Comparison of ENCODE assay signal across 8 cellular contexts in the genomic region with DNA sequence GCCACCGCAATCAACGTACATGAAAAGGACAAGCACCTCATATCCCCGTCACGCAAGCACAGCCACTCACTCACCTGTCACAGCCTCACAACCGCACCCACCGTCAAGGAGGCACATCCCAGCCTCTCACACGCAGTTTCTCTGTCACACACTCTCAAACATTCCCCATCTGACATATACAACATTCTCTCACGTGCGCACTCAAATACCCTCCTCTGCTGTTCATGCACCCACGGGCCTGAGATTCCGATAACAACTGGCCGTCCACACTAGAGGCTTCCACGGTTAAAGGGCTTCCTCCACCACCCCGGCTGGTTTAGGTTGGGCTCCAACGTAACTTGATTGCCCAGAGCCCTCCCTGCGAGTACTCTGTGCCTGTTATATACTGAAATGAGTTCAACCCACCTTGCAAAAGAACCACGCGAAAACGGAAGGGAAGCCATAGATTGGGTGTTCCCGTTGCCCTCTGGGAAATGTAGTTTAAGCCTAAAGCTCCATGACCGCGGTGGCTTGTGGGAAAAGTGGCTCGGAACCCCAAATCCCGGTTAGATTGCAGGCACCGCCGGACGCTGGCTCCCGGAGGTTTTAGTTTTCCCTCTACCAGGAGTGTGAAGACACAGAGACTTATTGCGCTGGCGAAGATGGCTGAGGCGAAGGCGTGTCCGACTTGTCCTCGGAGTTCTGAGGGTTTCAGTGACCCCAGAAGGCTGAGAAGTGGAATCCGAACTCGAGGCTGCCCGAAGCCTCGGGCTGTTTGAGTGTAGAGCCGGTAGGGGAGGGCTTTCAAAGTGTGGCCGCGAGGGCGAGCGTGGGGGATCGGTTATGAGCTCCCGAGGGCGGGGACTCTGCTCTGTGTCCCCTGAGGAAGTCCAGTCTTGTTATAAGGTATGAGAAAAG. TPM values are rescaled to one million over a fixed set of nuclear protein-coding genes. Genes with fewer than 3 reads are reported as not detected.
DNase-seq lines count a peak whose midpoint lies in the region; ATAC-seq and TF ChIP-seq lines count a peak whose summit lies in the region.

A gene (minus strand): TSS at position 448 of the 897 bp plus-strand sequence. CDS start 5,857 bp downstream, outside the sequence.

- peak; percentile 85 for DNase-seq in GM10266 (ENCODE audit: extremely low spot score)
- peak; percentile 88 to 94 (median 89) for DNase-seq in NCI-H1417 (lab: John Stamatoyannopoulos, UW)
- DNase-seq in activated naive CD8-positive, alpha-beta T cell treated with anti-CD3 and anti-CD28 coated beads, Interleukin-2, amount 50 U/mL, for 24 hours, result peak; percentile 79
- peak; percentile 91 for DNase-seq in cardiac septum (ENCODE audit: low spot score)
- peak; percentile 49 to 86 for DNase-seq in tibial nerve (ENCODE audit: low spot score in 2 of 2)

- H3K9ac ChIP-seq in SU-DHL-6 (ENCODE audit: low read length), result peak within 1 kb of the TSS; percentile 67
- H3K9ac ChIP-seq in parathyroid adenoma, result peak within 1 kb of the TSS; percentile 34

- ATAC-seq in HG02642 (IDR thresholded peaks at IDR 0.05; ENCODE audit: poor library complexity, unreplicated experiment), result peak; percentile 85
- ATAC-seq in activated naive CD8-positive, alpha-beta T cell treated with anti-CD3 and anti-CD28 coated beads, Interleukin-2, amount 50 U/mL, for 24 hours, result peak; percentile 92

- H3K4me1 ChIP-seq in parathyroid adenoma (no peaks in the 10 kb centered on the region), tibial nerve (peaks cover 0 to 16% (median 9%) of the 10 kb centered on the region in 4 donors)

- H3K9me3 Mint-ChIP-seq in activated naive CD8-positive, alpha-beta T cell treated with anti-CD3 and anti-CD28 coated beads, Interleukin-2, amount 50 U/mL, for 24 hours, result peaks cover 34% of the 10 kb centered on the region

- TF ChIP-seq EP300 in tibial nerve (IDR thresholded peaks at IDR 0.05), result peak; percentile 56 to 76

- TF ChIP-seq CTCF in GM10266 (IDR thresholded peaks at IDR 0.05; ENCODE audit: control insufficient read depth, insufficient read depth, low read depth, missing control alignments) (no peak), SU-DHL-6 (IDR thresholded peaks at IDR 0.05; ENCODE audit: insufficient read depth, low read length, poor library complexity, severe bottlenecking) (no peak), parathyroid adenoma (IDR thresholded peaks at IDR 0.05) (no peak), tibial nerve (IDR thresholded peaks at IDR 0.05) (no peak)

- peak within 1 kb of the TSS; percentile 49 for H3K27ac ChIP-seq in SU-DHL-6 (ENCODE audit: low read depth, low read length)
- H3K27ac ChIP-seq in parathyroid adenoma, result peak within 1 kb of the TSS; percentile 82
- H3K27ac ChIP-seq in tibial nerve, result peak within 1 kb of the TSS; percentile 74 to 90 (median 82)

- peaks cover 34% of the 10 kb centered on the region for H3K4me1 Mint-ChIP-seq in activated naive CD8-positive, alpha-beta T cell treated with anti-CD3 and anti-CD28 coated beads, Interleukin-2, amount 50 U/mL, for 24 hours

- no peaks in the 10 kb centered on the region for H3K36me3 ChIP-seq in SU-DHL-6 (ENCODE audit: low read length)
- H3K36me3 ChIP-seq in parathyroid adenoma (ENCODE audit: control insufficient read depth, insufficient read depth, low read length), result no peaks in the 10 kb centered on the region
- H3K36me3 ChIP-seq in tibial nerve, result peaks cover 0 to 32% (median 0%) of the 10 kb centered on the region in 3 donors

- 1% methylated on average over 46 of the region's 46 CpGs for WGBS in tibial nerve, 2 donors

- no peaks in the 10 kb centered on the region for H4K20me1 ChIP-seq in SU-DHL-6 (ENCODE audit: low read depth, low read length)

- intact Hi-C loops in cardiac septum (cut with DNase I), result loop anchor here (2.0 kb wide), 1 partner anchor 61 kb away; a partner anchor contains a TSS

- H3K27me3 Mint-ChIP-seq in activated naive CD8-positive, alpha-beta T cell treated with anti-CD3 and anti-CD28 coated beads, Interleukin-2, amount 50 U/mL, for 24 hours, result no peaks in the 10 kb centered on the region

- H3K4me2 ChIP-seq in SU-DHL-6 (ENCODE audit: low read depth, low read length, poor library complexity, severe bottlenecking) (peak within 1 kb of the TSS; percentile 90), parathyroid adenoma (ENCODE audit: low read length) (peak within 1 kb of the TSS; percentile 89)

- H3K27me3 ChIP-seq in SU-DHL-6 (ENCODE audit: low read length) (no peaks in the 10 kb centered on the region), parathyroid adenoma (ENCODE audit: control insufficient read depth, insufficient read depth, low read length) (no peaks in the 10 kb centered on the region), tibial nerve (no peaks in the 10 kb centered on the region)

- H3K27ac Mint-ChIP-seq in activated naive CD8-positive, alpha-beta T cell treated with anti-CD3 and anti-CD28 coated beads, Interleukin-2, amount 50 U/mL, for 24 hours, result peak within 1 kb of the TSS; percentile 97

- H3K79me2 ChIP-seq in SU-DHL-6 (ENCODE audit: insufficient read depth, low read length) (peaks cover 24% of the 10 kb centered on the region), parathyroid adenoma (no peaks in the 10 kb centered on the region)

- H3K9me3 ChIP-seq in SU-DHL-6 (ENCODE audit: insufficient read depth, low read length), result no peaks in the 10 kb centered on the region
- H3K9me3 ChIP-seq in parathyroid adenoma (ENCODE audit: control insufficient read depth, low read length), result no peaks in the 10 kb centered on the region
- H3K9me3 ChIP-seq in tibial nerve, result peaks cover 0 to 43% (median 3%) of the 10 kb centered on the region in 4 donors

- peak within 1 kb of the TSS; percentile 84 for H3K4me3 ChIP-seq in SU-DHL-6 (ENCODE audit: insufficient read depth, low read length, poor library complexity, severe bottlenecking)
- H3K4me3 ChIP-seq in parathyroid adenoma (ENCODE audit: low read depth, low read length), result peak within 1 kb of the TSS; percentile 94
- peak within 1 kb of the TSS; percentile 59 to 76 (median 66) for H3K4me3 ChIP-seq in tibial nerve

- H3K4me3 Mint-ChIP-seq in activated naive CD8-positive, alpha-beta T cell treated with anti-CD3 and anti-CD28 coated beads, Interleukin-2, amount 50 U/mL, for 24 hours, result peak within 1 kb of the TSS; percentile 95

- H3K9me2 ChIP-seq in SU-DHL-6 (replicated peaks; ENCODE audit: insufficient read depth, low read length), result no peaks in the 10 kb centered on the region

- TF ChIP-seq POLR2A in tibial nerve (IDR thresholded peaks at IDR 0.05), result peak in 1 of 2 donors; percentile 55

- H3K36me3 Mint-ChIP-seq in activated naive CD8-positive, alpha-beta T cell treated with anti-CD3 and anti-CD28 coated beads, Interleukin-2, amount 50 U/mL, for 24 hours (ENCODE audit: low read depth), result peaks cover 42% of the 10 kb centered on the region

- peak within 1 kb of the TSS; percentile 73 for H2AFZ ChIP-seq in SU-DHL-6 (ENCODE audit: low read depth, low read length, severe bottlenecking)
- H2AFZ ChIP-seq in parathyroid adenoma, result peak within 1 kb of the TSS; percentile 98

- no peaks in the 10 kb centered on the region for H3F3A ChIP-seq in SU-DHL-6 (ENCODE audit: insufficient read depth)

RNA-seq across cellular contexts. Expression of the gene that starts here (rescaled TPM):
- total RNA-seq in cardiac septum, result 9.9 TPM
- 10 to 100 TPM in 2 of 4 donors, 1 to 10 TPM in 2; 7.8 to 13.6 (median 9.5) TPM for total RNA-seq in tibial nerve

Comparison
In these comparisons a context has a peak if more than half of its experiments do, and no peak if none do; other contexts are left out.
1. Peak in every context shown above with its lines: DNase-seq, ATAC-seq, H3K4me3 ChIP-seq and H3K27ac ChIP-seq.